Comparison of ENCODE assay signal across 8 cellular contexts in genomic region chr10:59906417-59907202, GRCh38. TPM values are rescaled to one million over a fixed set of nuclear protein-coding genes. Genes with fewer than 3 reads are reported as not detected.
DNase-seq lines count a peak whose midpoint lies in the region; ATAC-seq and TF ChIP-seq lines count a peak whose summit lies in the region.

CCDC6 (minus strand) TSS chr10:59906556; CDS start chr10:59906424, 132 bp downstream.

- BruUV-seq in PC-3 (replicated peaks; lab: Mats Ljungman, UMichigan) = TSS peak; percentile 85

- TF ChIP-seq CTCF in PC-3 (conservative IDR thresholded peaks at IDR 0.05; ENCODE audit: low read depth, low read length) = peak; percentile 77

- H3F3A ChIP-seq in PC-3 (ENCODE audit: low read length, unreplicated experiment) = peaks cover 12% of the 10 kb centered on the region

- H3K9me3 ChIP-seq in PC-3 (ENCODE audit: low read length) (no peaks in the 10 kb centered on the region), muscle layer of duodenum (ENCODE audit: control insufficient read depth in 1 of 2, low read length in 2 of 2) (no peaks in the 10 kb centered on the region)

- POLR2A ChIA-PET in PC-3 (lab: Charles Lee; ENCODE audit: unreplicated experiment) = interaction anchor here (0.5 to 0.9 kb wide), 2 partner anchors 42 to 59 kb away, joined by 3 to 5 read pairs; no protein-coding TSS in a partner anchor

- no peaks in the 10 kb centered on the region for H3K9me2 ChIP-seq in PC-3 (replicated peaks; ENCODE audit: low read length)

- H3K4me2 ChIP-seq in PC-3 (ENCODE audit: low read length) = peak within 1 kb of the TSS; percentile 84

- H3K4me1 ChIP-seq in PC-3 (ENCODE audit: insufficient read depth, low read length) (peaks cover 45% of the 10 kb centered on the region), muscle layer of duodenum (ENCODE audit: control insufficient read depth in 1 of 2, insufficient read depth in 2 of 2, low read length in 2 of 2) (peaks cover 12 to 21% of the 10 kb centered on the region in 2 donors)

- H2AFZ ChIP-seq in PC-3 (ENCODE audit: low read length) = peak within 1 kb of the TSS; percentile 70

- peaks cover 27% of the 10 kb centered on the region for H4K20me1 ChIP-seq in PC-3 (ENCODE audit: low read length)

- peak within 1 kb of the TSS; percentile 82 for H3K9ac ChIP-seq in PC-3 (ENCODE audit: low read length)

- H3K27me3 ChIP-seq in PC-3 (ENCODE audit: low read length) = no peaks in the 10 kb centered on the region
- H3K27me3 ChIP-seq in muscle layer of duodenum (ENCODE audit: low read depth, low read length) = no peaks in the 10 kb centered on the region

- CTCF ChIA-PET in PC-3 (lab: Charles Lee) = interaction anchor here (0.5 to 2.2 kb wide), 9 partner anchors 41 to 269 kb away, joined by 3 to 12 read pairs (median 4); no protein-coding TSS in a partner anchor

- peak within 1 kb of the TSS; percentile 93 for H3K4me3 ChIP-seq in Jurkat, Clone E6-1 (ENCODE audit: low read length)
- H3K4me3 ChIP-seq in PC-3 (ENCODE audit: low read length) = peak within 1 kb of the TSS; percentile 93
- H3K4me3 ChIP-seq in muscle layer of duodenum (ENCODE audit: low read depth in 1 of 2, low read length in 2 of 2) = peak within 1 kb of the TSS; percentile 87 to 95

- peaks cover 47% of the 10 kb centered on the region for H3K79me2 ChIP-seq in PC-3 (ENCODE audit: low read length)

- H3K27ac ChIP-seq in PC-3 (ENCODE audit: low read length) (peak within 1 kb of the TSS; percentile 70), muscle layer of duodenum (ENCODE audit: low read length) (peak within 1 kb of the TSS; percentile 93)

- intact Hi-C loops in PC-3 (cut with micrococcal nuclease) = loop anchor here (1.0 to 5.0 kb wide), 4 partner anchors 42 to 280 kb away; no protein-coding TSS in a partner anchor

- no peaks in the 10 kb centered on the region for H3K36me3 ChIP-seq in PC-3 (ENCODE audit: low read depth, low read length)
- peaks cover 3 to 4% of the 10 kb centered on the region in 2 donors for H3K36me3 ChIP-seq in muscle layer of duodenum (ENCODE audit: control insufficient read depth in 1 of 2, insufficient read depth in 2 of 2, low read length in 2 of 2)

- peak; percentile 84 for TF ChIP-seq POLR2A in erythroblast (IDR thresholded peaks at IDR 0.05; ENCODE audit: low read length)

- ATAC-seq in GM21619 (IDR thresholded peaks at IDR 0.05; ENCODE audit: unreplicated experiment) = peak; percentile 74
- peak; percentile 77 for ATAC-seq in PC-3

- DNase-seq in DMS53 treated with DMSO at 0.1 percent for 48 hours (lab: John Stamatoyannopoulos, UW; ENCODE audit: unreplicated experiment) = peak; percentile 91
- peak; percentile 82 for DNase-seq in Jurkat, Clone E6-1 (ENCODE audit: low read depth, low spot score)
- DNase-seq in PC-3 = peak; percentile 98
- DNase-seq in activated T-cell treated with anti-CD3 and anti-CD28 coated beads, Interleukin-2, amount 50 U/mL, for 1 hour = peak; percentile 94
- peak; percentile 90 to 92 for DNase-seq in erythroblast (lab: John Stamatoyannopoulos, UW)
- DNase-seq in stimulated activated CD8-positive, alpha-beta memory T cell treated with anti-CD3 and anti-CD28 coated beads, Interleukin-7, amount 100 ng/mL, for 4 hours (ENCODE audit: low read depth in 2 of 2) = peak; percentile 82 to 91

RNA-seq across cellular contexts. Expression of gene CCDC6, which starts in this region (rescaled TPM):
- 13.8 TPM for polyA plus RNA-seq in Jurkat, Clone E6-1 (2012; ENCODE audit: insufficient read depth, insufficient read length)
- 37.6 and 46.1 TPM in 2 replicates for total RNA-seq in PC-3 (2014; rRNA removed)

Comparison
In these comparisons a context has a peak if more than half of its experiments do, and no peak if none do; other contexts are left out.
1. Peak in every context shown above with its lines: DNase-seq, ATAC-seq, H3K4me3 ChIP-seq and H3K27ac ChIP-seq.